ENCODE assay signal across 12 cellular contexts in genomic region chr20:31485450-31486339, GRCh38. TPM values are rescaled to one million over a fixed set of nuclear protein-coding genes. Genes with fewer than 3 reads are reported as not detected.
DNase-seq lines count a peak whose midpoint lies in the region; TF ChIP-seq lines count a peak whose summit lies in the region.
"Had no signal": no experiment of that assay in that cellular context is flagged by ENCODE, and none has a peak within 500 bp of the region (broad histone marks: within the 10 kb centered on the region; RNA-seq: fewer than 3 reads in every experiment).

No MANE protein-coding gene starts in this region.

- peak overlapping the region; percentile 58 for H3K4me3 Mint-ChIP-seq in HFFc6

- no peak for TF ChIP-seq CTCF in HFFc6 (IDR thresholded peaks at IDR 0.05)

- H3K27ac Mint-ChIP-seq in HFFc6, result no peak overlapping the region

- H3K27me3 ChIP-seq in iPS-18a (ENCODE audit: control insufficient read depth, insufficient read depth, low read length), result peaks cover 21% of the 10 kb centered on the region

- H3K27ac ChIP-seq in iPS-18a (ENCODE audit: low read length), result no peak overlapping the region

- no peaks in the 10 kb centered on the region; the same call in 1 of the 2 replicates for H3K36me3 Mint-ChIP-seq in HFFc6 (ENCODE audit: low read depth)

- H3K4me1 ChIP-seq in iPS-18a (ENCODE audit: control insufficient read depth, low read depth, low read length), result peaks cover 5% of the 10 kb centered on the region

- no peaks in the 10 kb centered on the region for H3K9me3 ChIP-seq in iPS-18a (ENCODE audit: control insufficient read depth, low read depth, low read length)

- peaks cover 6% of the 10 kb centered on the region; the same call in 1 of the 2 replicates for H3K4me1 Mint-ChIP-seq in HFFc6 (ENCODE audit: low read depth)

- peak overlapping the region; percentile 38 for H3K4me3 ChIP-seq in iPS-18a (ENCODE audit: low read length)

- no peaks in the 10 kb centered on the region for H3K36me3 ChIP-seq in iPS-18a (ENCODE audit: control insufficient read depth, low read depth, low read length)

- H3K27me3 Mint-ChIP-seq in HFFc6 (ENCODE audit: insufficient read depth), result peaks cover 37% of the 10 kb centered on the region

- no peaks in the 10 kb centered on the region; the same call in 1 of the 2 replicates for H3K9me3 Mint-ChIP-seq in HFFc6

- DNase-seq in HFFc6 (no peak), astrocyte of the hippocampus (ENCODE audit: low read depth, low spot score) (peak; percentile 81), SIG-M5 treated with dmso at 0.1 percent for 504 hours (lab: John Stamatoyannopoulos, UW; ENCODE audit: unreplicated experiment) (no peak), NCI-H1694 (lab: John Stamatoyannopoulos, UW) (no peak), NCI-H1105 (lab: John Stamatoyannopoulos, UW) (no peak), NCI-H146 treated with DMSO at 0.1 percent for 48 hours (lab: John Stamatoyannopoulos, UW; ENCODE audit: unreplicated experiment) (no peak)
- peak; percentile 33 for DNase-seq in stimulated activated CD8-positive, alpha-beta memory T cell treated with anti-CD3 and anti-CD28 coated beads, Interleukin-4, amount 100 ng/mL, for 48 hours
- DNase-seq: central memory CD4-positive, alpha-beta T cell; NCI-H146; substantia nigra; T1000 had no signal

- no peak overlapping the region for H3K9ac ChIP-seq in iPS-18a (ENCODE audit: low read length)

RNA-seq across cellular contexts. Expression of gene REM1, which starts 10.6 kb away (rescaled TPM):
- not detected for total RNA-seq in HFFc6 (2021; fragmentation: NEBNext Ultra II Directional; extraction: Animal tissue kit (Norgen Biotek cat#: 25700))

RNA-seq across cellular contexts. Expression of gene DEFB124, which starts 10.8 kb away (rescaled TPM):
- total RNA-seq in HFFc6 (2021; fragmentation: NEBNext Ultra II Directional; extraction: Animal tissue kit (Norgen Biotek cat#: 25700)), result not detected

RNA-seq across cellular contexts. Expression of gene HM13, which starts 28.5 kb away (rescaled TPM):
- 100 to 1,000 TPM; 265 to 332 (median 284) TPM for total RNA-seq in HFFc6 (2021; fragmentation: NEBNext Ultra II Directional; extraction: Animal tissue kit (Norgen Biotek cat#: 25700))

RNA-seq across cellular contexts. Expression of gene DEFB123, which starts 45.3 kb away (rescaled TPM):
- total RNA-seq in HFFc6 (2021; fragmentation: NEBNext Ultra II Directional; extraction: Animal tissue kit (Norgen Biotek cat#: 25700)), result not detected

Comparison
In these comparisons a context has a peak if more than half of its experiments do, and no peak if none do; other contexts are left out.
1. DNase-seq: peak in astrocyte of the hippocampus (single experiment) and stimulated activated CD8-positive, alpha-beta memory T cell treated with anti-CD3 and anti-CD28 coated beads, Interleukin-4, amount 100 ng/mL, for 48 hours (single experiment); none in HFFc6 (single experiment), SIG-M5 treated with dmso at 0.1 percent for 504 hours (single experiment), NCI-H1694 (single experiment), NCI-H1105 (single experiment) and NCI-H146 treated with DMSO at 0.1 percent for 48 hours (single experiment).